Comparison of ENCODE assay signal across 14 cellular contexts in the genomic region with DNA sequence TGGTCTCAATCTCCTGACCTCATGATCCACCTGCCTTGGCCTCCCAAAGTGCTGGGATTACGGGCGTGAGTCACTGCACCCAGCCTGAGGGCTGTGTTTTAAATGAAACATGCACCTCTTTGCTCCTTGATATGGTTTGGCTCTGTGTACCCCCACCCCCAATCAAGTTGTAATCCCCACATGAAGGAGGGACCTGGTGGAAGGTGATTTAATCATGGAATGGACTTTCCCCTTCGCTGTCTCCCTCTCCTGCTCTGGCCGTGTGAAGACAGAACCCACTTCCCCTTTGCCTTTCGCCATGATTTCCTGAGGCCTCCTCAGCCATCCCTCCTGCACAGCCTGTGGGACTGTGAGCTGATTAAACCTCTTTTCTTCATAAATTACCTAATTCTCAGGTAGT. TPM values are rescaled to one million over a fixed set of nuclear protein-coding genes. Genes with fewer than 3 reads are reported as not detected.
A peak's percentile ranks its signal among the peaks of the same experiment; 100 is the strongest.
DNase-seq lines count a peak whose midpoint lies in the region; ATAC-seq and TF ChIP-seq lines count a peak whose summit lies in the region.
"Had no signal": no experiment of that assay in that cellular context is flagged by ENCODE, and none has a peak within 500 bp of the region (broad histone marks: within the 10 kb centered on the region; RNA-seq: fewer than 3 reads in every experiment).

No MANE protein-coding gene starts in this region.

- H2BK120ac ChIP-seq in neuronal stem cell (ENCODE audit: low read depth, low read length), result no peak overlapping the region

- WGBS in neuronal stem cell (ENCODE audit: extremely low coverage in 2 of 2, insufficient read length in 2 of 2, insufficient replicate concordance in 1 of 2), 2 donors, result no CpG with 5 or more reads among the region's 5 CpGs

- no peak overlapping the region for H4K91ac ChIP-seq in neuronal stem cell (ENCODE audit: low read depth, low read length, poor library complexity)

- DNase-seq in GF-D8 (lab: John Stamatoyannopoulos, UW) (peak; percentile 53), NOMO-1 treated with dmso at 0.1 percent for 144 hours (lab: John Stamatoyannopoulos, UW; ENCODE audit: unreplicated experiment) (peak; percentile 73), neuronal stem cell (ENCODE audit: low spot score) (no peak), DMS53 (lab: John Stamatoyannopoulos, UW) (no peak), NCI-H1048 (lab: John Stamatoyannopoulos, UW) (no peak)
- no peak for DNase-seq in central memory CD8-positive, alpha-beta T cell (ENCODE audit: low spot score in 2 of 2)
- no peak for DNase-seq in activated naive CD4-positive, alpha-beta T cell treated with Interleukin-2 at 50 U/mL for 16 hours
- DNase-seq: activated CD4-positive, alpha-beta memory T cell treated with anti-CD3 and anti-CD28 coated beads, Interleukin-2, amount 10 ng/mL, durations not matched to agents 7 days and 5 days; caudate nucleus; midbrain; stimulated activated CD4-positive, alpha-beta T cell treated with anti-CD3 and anti-CD28 coated beads, Interleukin-4, amount 100 ng/mL, for 24 hours; stomach had no signal

- H2AFZ ChIP-seq in neuronal stem cell (ENCODE audit: low read length), result no peak overlapping the region

- H2BK5ac ChIP-seq in neuronal stem cell (ENCODE audit: low read length), result no peak overlapping the region

- peaks cover 5% of the 10 kb centered on the region for H3K4me1 Mint-ChIP-seq in central memory CD8-positive, alpha-beta T cell

- H3K27me3 ChIP-seq in neutrophil (no peaks in the 10 kb centered on the region), neuronal stem cell (ENCODE audit: control insufficient read depth in 3 of 3, insufficient read depth in 3 of 3, low read depth in 1 of 3, low read length in 3 of 3) (no peaks in the 10 kb centered on the region)
- H3K27me3 ChIP-seq: stomach had no signal

- peak overlapping the region; percentile 6 for H3K27ac Mint-ChIP-seq in central memory CD8-positive, alpha-beta T cell (ENCODE audit: low read depth)
- H3K27ac Mint-ChIP-seq: activated CD4-positive, alpha-beta memory T cell treated with anti-CD3 and anti-CD28 coated beads, Interleukin-2, amount 10 ng/mL, durations not matched to agents 7 days and 5 days had no signal

- H3K14ac ChIP-seq in neuronal stem cell (ENCODE audit: low read length), result no peak overlapping the region

- H3K9me3 Mint-ChIP-seq in central memory CD8-positive, alpha-beta T cell, result no peaks in the 10 kb centered on the region

- H3K23ac ChIP-seq in neuronal stem cell (ENCODE audit: low read depth, low read length, poor library complexity), result no peak overlapping the region

- no peak overlapping the region for H2BK15ac ChIP-seq in neuronal stem cell (ENCODE audit: low read length)

- no peak overlapping the region for H3K9ac ChIP-seq in neuronal stem cell (ENCODE audit: low read depth, low read length, poor library complexity)

- no peaks in the 10 kb centered on the region for H3K36me3 Mint-ChIP-seq in central memory CD8-positive, alpha-beta T cell (ENCODE audit: insufficient read depth)

- H3K27me3 Mint-ChIP-seq in central memory CD8-positive, alpha-beta T cell, result no peaks in the 10 kb centered on the region

- H3K4ac ChIP-seq in neuronal stem cell (ENCODE audit: low read length), result no peak overlapping the region

- H3K4me1 ChIP-seq in neutrophil (ENCODE audit: control insufficient read depth in 1 of 2, insufficient read depth in 1 of 2, low read depth in 1 of 2, low read length in 1 of 2), result peaks cover 78 to 80% of the 10 kb centered on the region in 2 experiments
- H3K4me1 ChIP-seq in neuronal stem cell (ENCODE audit: control insufficient read depth in 2 of 2, insufficient read depth in 1 of 2, low read depth in 1 of 2, low read length in 2 of 2), result peaks cover 11 to 12% of the 10 kb centered on the region in 2 donors

- no peak overlapping the region for H3K18ac ChIP-seq in neuronal stem cell (ENCODE audit: low read length)

- no peaks in the 10 kb centered on the region for H3K36me3 ChIP-seq in neutrophil
- no peaks in the 10 kb centered on the region for H3K36me3 ChIP-seq in neuronal stem cell (replicated peaks in 1 of 2; ENCODE audit: control insufficient read depth in 2 of 2, insufficient read depth in 2 of 2, low read length in 2 of 2)
- H3K36me3 ChIP-seq: stomach had no signal

- H3K27ac ChIP-seq in neutrophil, result peak overlapping the region; percentile 97
- no peak overlapping the region for H3K27ac ChIP-seq in neuronal stem cell (replicated peaks; ENCODE audit: low read length)
- H3K27ac ChIP-seq: C4-2B had no signal

- H4K8ac ChIP-seq in neuronal stem cell (ENCODE audit: low read depth, low read length), result no peak overlapping the region

- ATAC-seq in central memory CD8-positive, alpha-beta T cell (replicated peaks; ENCODE audit: extremely low read depth, poor library complexity, severe bottlenecking), result no peak

- H3K9me3 ChIP-seq in neutrophil, result no peaks in the 10 kb centered on the region
- peaks cover 4 to 19% of the 10 kb centered on the region in 2 donors for H3K9me3 ChIP-seq in neuronal stem cell (replicated peaks in 1 of 2; ENCODE audit: control insufficient read depth in 2 of 2, insufficient read depth in 1 of 2, low read depth in 1 of 2, low read length in 2 of 2)

- H2AK5ac ChIP-seq in neuronal stem cell (ENCODE audit: low read depth, low read length), result no peak overlapping the region

- no peak overlapping the region for H3K4me3 Mint-ChIP-seq in central memory CD8-positive, alpha-beta T cell
- H3K4me3 Mint-ChIP-seq: activated CD4-positive, alpha-beta memory T cell treated with anti-CD3 and anti-CD28 coated beads, Interleukin-2, amount 10 ng/mL, durations not matched to agents 7 days and 5 days had no signal

- H2BK12ac ChIP-seq in neuronal stem cell (ENCODE audit: low read length), result no peak overlapping the region

- H3K4me3 ChIP-seq in neutrophil (ENCODE audit: low read depth in 1 of 2, low read length in 1 of 2) (peak overlapping the region; percentile 53 to 58), neuronal stem cell (ENCODE audit: low read length in 2 of 2) (no peak overlapping the region)
- H3K4me3 ChIP-seq: stomach had no signal

- H3K4me2 ChIP-seq in neuronal stem cell (ENCODE audit: insufficient read depth, low read length, poor library complexity, severe bottlenecking), result no peak overlapping the region

- TF ChIP-seq CTCF in neutrophil (IDR thresholded peaks at IDR 0.05), result no peak

- no peaks in the 10 kb centered on the region for H3K79me1 ChIP-seq in neuronal stem cell (ENCODE audit: low read depth, low read length)

RNA-seq across cellular contexts. Expression of gene NOTCH1, which starts 12.5 kb away (rescaled TPM):
- 32.9 TPM for polyA plus RNA-seq in neuronal stem cell (2013, experiment 1 of 2)
- 33.2 TPM for polyA plus RNA-seq in neuronal stem cell (2013, experiment 2 of 2)

Comparison
In these comparisons a context has a peak if more than half of its experiments do, and no peak if none do; other contexts are left out.
1. DNase-seq: peak in GF-D8 (single experiment) and NOMO-1 treated with dmso at 0.1 percent for 144 hours (single experiment); none in central memory CD8-positive, alpha-beta T cell (0 of 2), neuronal stem cell (single experiment), activated naive CD4-positive, alpha-beta T cell treated with Interleukin-2 at 50 U/mL for 16 hours (single experiment), DMS53 (single experiment) and NCI-H1048 (single experiment).
2. H3K4me3 ChIP-seq: peak in neutrophil (2 of 2); none in neuronal stem cell (0 of 2).